26 cellular contexts compared by ENCODE assay signal in genomic region chr2:19409001-19409400, GRCh38. TPM values are rescaled to one million over a fixed set of nuclear protein-coding genes. Genes with fewer than 3 reads are reported as not detected.
DNase-seq lines count a peak whose midpoint lies in the region; ATAC-seq and TF ChIP-seq lines count a peak whose summit lies in the region.
"Had no signal": no experiment of that assay in that cellular context is flagged by ENCODE, and none has a peak within 500 bp of the region (broad histone marks: within the 10 kb centered on the region; RNA-seq: fewer than 3 reads in every experiment).

No MANE protein-coding gene starts in this region.

- dilution Hi-C loops in IMR-90 (cut with HindIII; ENCODE audit: low sequenced_read_pairs, unreplicated experiment), result no loop called here

- H3K23ac ChIP-seq in IMR-90 (ENCODE audit: low read depth, low read length), result no peak overlapping the region
- no peak overlapping the region for H3K23ac ChIP-seq in mesenchymal stem cell (ENCODE audit: low read length in 2 of 2)

- H3K4me3 ChIP-seq in BJ (ENCODE audit: low read depth, low read length), result no peak overlapping the region
- no peak overlapping the region for H3K4me3 ChIP-seq in IMR-90 (ENCODE audit: insufficient read depth, low read depth, low read length)
- no peak overlapping the region for H3K4me3 ChIP-seq in epithelial cell of esophagus (ENCODE audit: low read length)
- no peak overlapping the region for H3K4me3 ChIP-seq in mesenchymal stem cell (ENCODE audit: insufficient read depth in 1 of 2, low read depth in 1 of 2, low read length in 2 of 2)
- H3K4me3 ChIP-seq in OCI-LY7 (ENCODE audit: low read depth, low read length, poor library complexity, severe bottlenecking), result no peak overlapping the region
- H3K4me3 ChIP-seq: transverse colon had no signal

- no peak overlapping the region for H2BK20ac ChIP-seq in IMR-90 (ENCODE audit: low read depth, low read length)

- H3K4me2 ChIP-seq in IMR-90 (ENCODE audit: low read depth, low read length) (no peak overlapping the region), mesenchymal stem cell (ENCODE audit: low read length, poor library complexity, severe bottlenecking) (no peak overlapping the region), OCI-LY7 (ENCODE audit: low read length) (no peak overlapping the region)

- H2BK120ac ChIP-seq in IMR-90 (ENCODE audit: low read depth, low read length), result no peak overlapping the region
- no peak overlapping the region for H2BK120ac ChIP-seq in mesenchymal stem cell (ENCODE audit: low read depth, low read length)

- CTCF ChIA-PET in BJ (lab: Yijun Ruan, JAX), result no interaction called here
- CTCF ChIA-PET in IMR-90 (lab: Yijun Ruan, JAX), result no interaction called here
- CTCF ChIA-PET in OCI-LY7 (lab: Charles Lee; ENCODE audit: unreplicated experiment), result interaction anchor here (0.5 kb wide), 1 partner anchor 130 kb away, joined by 3 read pairs; no protein-coding TSS in a partner anchor

- no peaks in the 10 kb centered on the region for H3K9me3 ChIP-seq in IMR-90 (ENCODE audit: control insufficient read depth, insufficient read depth, low read length)
- H3K9me3 ChIP-seq in mesenchymal stem cell (ENCODE audit: control insufficient read depth, low read length), result peaks cover 12% of the 10 kb centered on the region
- H3K9me3 ChIP-seq in OCI-LY7 (ENCODE audit: low read length), result no peaks in the 10 kb centered on the region
- H3K9me3 ChIP-seq: transverse colon had no signal

- peak; percentile 14 for DNase-seq in BJ (ENCODE audit: low read depth)
- DNase-seq in IMR-90, result no peak
- DNase-seq in epithelial cell of esophagus (ENCODE audit: low read depth), result peak; percentile 34
- peak; percentile 6 for DNase-seq in mesenchymal stem cell
- DNase-seq in OCI-LY7 (ENCODE audit: low spot score), result no peak
- DNase-seq in GM03348 (ENCODE audit: low spot score), result no peak
- DNase-seq: activated B cell treated with CpG ODN at 0.5 μM for 24 hours; activated CD4-positive, alpha-beta T cell treated with anti-CD3 and anti-CD28 coated beads, Interleukin-2, amount 50 U/mL, for 1 hour; activated CD8-positive, alpha-beta memory T cell treated with anti-CD3 and anti-CD28 coated beads, Interleukin-2, amount 10 ng/mL, durations not matched to agents 7 days and 5 days; activated naive CD4-positive, alpha-beta T cell treated with anti-CD3 and anti-CD28 coated beads for 36 hours; amniotic stem cell; Calu3; DND-41; effector CD8-positive, alpha-beta T cell; erythroblast; H7; midbrain; naive thymus-derived CD8-positive, alpha-beta T cell; NCI-H524 treated with DMSO at 0.1 percent for 48 hours; occipital lobe; SHP77; stimulated activated CD4-positive, alpha-beta T cell treated with anti-CD3 and anti-CD28 coated beads, Interleukin-2, amount 100 ng/mL, for 24 hours; transverse colon had no signal

- H2AFZ ChIP-seq in IMR-90 (replicated peaks; ENCODE audit: low read length, poor library complexity) (no peak overlapping the region), mesenchymal stem cell (ENCODE audit: low read depth, low read length) (no peak overlapping the region), OCI-LY7 (ENCODE audit: low read length) (no peak overlapping the region)

- H3K18ac ChIP-seq in IMR-90 (ENCODE audit: low read depth, low read length) (no peak overlapping the region), mesenchymal stem cell (ENCODE audit: low read depth in 1 of 2, low read length in 2 of 2) (no peak overlapping the region)

- H3K27me3 ChIP-seq in BJ (ENCODE audit: control insufficient read depth, insufficient read depth, low read length) (peaks cover 3% of the 10 kb centered on the region; the same call in 1 of the 2 replicates), IMR-90 (ENCODE audit: control insufficient read depth, insufficient read depth, low read length) (peaks cover 2% of the 10 kb centered on the region; the same call in 1 of the 2 replicates), mesenchymal stem cell (ENCODE audit: control insufficient read depth in 1 of 2, insufficient read depth in 1 of 2, low read length in 2 of 2) (no peaks in the 10 kb centered on the region)
- H3K27me3 ChIP-seq: transverse colon had no signal

- H2BK5ac ChIP-seq in IMR-90 (ENCODE audit: low read depth, low read length, poor library complexity, severe bottlenecking), result no peak overlapping the region
- H2BK5ac ChIP-seq in mesenchymal stem cell (ENCODE audit: low read depth, low read length, poor library complexity, severe bottlenecking), result no peak overlapping the region

- H4K20me1 ChIP-seq in IMR-90 (ENCODE audit: insufficient read depth, low read length) (no peaks in the 10 kb centered on the region), OCI-LY7 (ENCODE audit: insufficient read depth, low read length) (no peaks in the 10 kb centered on the region)

- no peak overlapping the region for H2AK9ac ChIP-seq in IMR-90 (replicated peaks; ENCODE audit: low read depth, low read length, poor library complexity)

- TF ChIP-seq RAD21 in IMR-90 (IDR thresholded peaks at IDR 0.05; ENCODE audit: low read length), result no peak

- WGBS in IMR-90 (ENCODE audit: extremely low coverage in 2 of 2, insufficient read length in 1 of 2), 2 experiments, result no CpG with 5 or more reads among the region's 1 CpG
- 100% methylated on average over 1 of the region's 1 CpG for WGBS in mesenchymal stem cell

- no peaks in the 10 kb centered on the region for H3K79me1 ChIP-seq in IMR-90 (ENCODE audit: low read depth in 1 of 2, low read length in 2 of 2)
- H3K79me1 ChIP-seq in mesenchymal stem cell (replicated peaks; ENCODE audit: low read length, poor library complexity, severe bottlenecking), result no peaks in the 10 kb centered on the region

- H3K4ac ChIP-seq in IMR-90 (ENCODE audit: low read depth, low read length) (no peak overlapping the region), mesenchymal stem cell (ENCODE audit: low read depth in 1 of 2, low read length in 2 of 2) (no peak overlapping the region)

- H3K9me1 ChIP-seq in IMR-90 (ENCODE audit: insufficient read depth, low read length), result no peaks in the 10 kb centered on the region

- H4K5ac ChIP-seq in IMR-90 (ENCODE audit: low read depth, low read length), result no peak overlapping the region

- intact Hi-C loops in IMR-90 (cut with micrococcal nuclease), result loop anchor here (5.0 kb wide), 1 partner anchor 73 kb away; no protein-coding TSS in a partner anchor
- intact Hi-C loops in OCI-LY7 (cut with micrococcal nuclease; ENCODE audit: unreplicated experiment), result no loop called here

- no peak for TF ChIP-seq CTCF in BJ (IDR thresholded peaks at IDR 0.05; ENCODE audit: insufficient read depth, low read depth, low read length)
- TF ChIP-seq CTCF in IMR-90 (conservative IDR thresholded peaks at IDR 0.05; ENCODE audit: low read depth, low read length), result no peak
- TF ChIP-seq CTCF in epithelial cell of esophagus (IDR thresholded peaks at IDR 0.05; ENCODE audit: insufficient read depth, low read depth, low read length, missing control alignments), result no peak
- TF ChIP-seq CTCF in OCI-LY7 (conservative IDR thresholded peaks at IDR 0.05; ENCODE audit: low read length), result no peak

- no peaks in the 10 kb centered on the region for H3K4me1 ChIP-seq in IMR-90 (ENCODE audit: control insufficient read depth, insufficient read depth, low read length)
- H3K4me1 ChIP-seq in mesenchymal stem cell (ENCODE audit: control insufficient read depth, insufficient read depth, low read depth, low read length), result no peaks in the 10 kb centered on the region
- H3K4me1 ChIP-seq in OCI-LY7 (ENCODE audit: insufficient read depth, low read length, poor library complexity, severe bottlenecking), result no peaks in the 10 kb centered on the region
- H3K4me1 ChIP-seq: transverse colon had no signal

- no peak overlapping the region for H2AK5ac ChIP-seq in IMR-90 (ENCODE audit: low read depth, low read length)
- H2AK5ac ChIP-seq in mesenchymal stem cell (ENCODE audit: low read length, severe bottlenecking), result no peak overlapping the region

- no peak overlapping the region for H3K9ac ChIP-seq in IMR-90 (ENCODE audit: low read depth, low read length)
- no peak overlapping the region for H3K9ac ChIP-seq in mesenchymal stem cell (ENCODE audit: low read length)

- ATAC-seq in IMR-90 (ENCODE audit: low read depth), result 0 out of 2 replicates have a peak, but pooled peaks have one; percentile 17
- ATAC-seq in GM21423 (IDR thresholded peaks at IDR 0.05; ENCODE audit: unreplicated experiment), result no peak
- ATAC-seq: activated CD8-positive, alpha-beta memory T cell treated with anti-CD3 and anti-CD28 coated beads, Interleukin-2, amount 10 ng/mL, durations not matched to agents 7 days and 5 days; naive thymus-derived CD8-positive, alpha-beta T cell; PC-3 had no signal

- H3K9me2 ChIP-seq in OCI-LY7 (ENCODE audit: insufficient read depth, low read length), result no peaks in the 10 kb centered on the region

- POLR2A ChIA-PET in BJ (lab: Charles Lee) (interaction anchor here (0.8 kb wide), 1 partner anchor 12 kb away, joined by 3 read pairs; no protein-coding TSS in a partner anchor), IMR-90 (lab: Charles Lee; ENCODE audit: unreplicated experiment) (no interaction called here), OCI-LY7 (lab: Charles Lee) (no interaction called here)

- H3K14ac ChIP-seq in IMR-90 (replicated peaks; ENCODE audit: low read depth, low read length) (no peak overlapping the region), mesenchymal stem cell (ENCODE audit: low read length in 2 of 2) (no peak overlapping the region)

- TF ChIP-seq POLR2A in IMR-90 (IDR thresholded peaks at IDR 0.05; ENCODE audit: low read depth, low read length), result no peak

- H2BK12ac ChIP-seq in mesenchymal stem cell (ENCODE audit: low read length in 2 of 2), result no peak overlapping the region

- H4K91ac ChIP-seq in IMR-90 (ENCODE audit: insufficient read depth, low read depth, low read length), result no peak overlapping the region
- H4K91ac ChIP-seq in mesenchymal stem cell (ENCODE audit: low read length), result no peak overlapping the region

- no peak overlapping the region for H3K56ac ChIP-seq in IMR-90 (ENCODE audit: extremely low read depth, insufficient read depth, low read length)

- no peak overlapping the region for H4K8ac ChIP-seq in IMR-90 (ENCODE audit: low read depth in 2 of 2, low read length in 2 of 2)
- H4K8ac ChIP-seq in mesenchymal stem cell (ENCODE audit: low read length), result no peak overlapping the region

- H3K27ac ChIP-seq in IMR-90 (ENCODE audit: insufficient read depth, low read length) (no peak overlapping the region), mesenchymal stem cell (ENCODE audit: low read length, poor library complexity, severe bottlenecking) (no peak overlapping the region), OCI-LY7 (ENCODE audit: low read depth, low read length, poor library complexity, severe bottlenecking) (no peak overlapping the region)
- H3K27ac ChIP-seq: transverse colon had no signal

- BruUV-seq in IMR-90 (replicated peaks; lab: Mats Ljungman, UMichigan), result no TSS peak
- BruUV-seq in OCI-LY7 (replicated peaks; lab: Mats Ljungman, UMichigan), result no TSS peak

- in situ Hi-C loops in IMR-90 (cut with MboI; ENCODE audit: low sequenced_read_pairs), result no loop called here

- H3K36me3 ChIP-seq in BJ (ENCODE audit: control insufficient read depth, insufficient read depth, low read length) (no peaks in the 10 kb centered on the region), IMR-90 (ENCODE audit: control insufficient read depth, insufficient read depth, low read length) (no peaks in the 10 kb centered on the region), mesenchymal stem cell (ENCODE audit: control insufficient read depth in 1 of 2, insufficient read depth in 2 of 2, low read depth in 1 of 2, low read length in 2 of 2) (no peaks in the 10 kb centered on the region), OCI-LY7 (ENCODE audit: insufficient read depth, low read length) (no peaks in the 10 kb centered on the region)
- H3K36me3 ChIP-seq: transverse colon had no signal

- no peaks in the 10 kb centered on the region for H3K79me2 ChIP-seq in OCI-LY7 (ENCODE audit: insufficient read depth, low read depth, low read length)

- no peak overlapping the region for H2BK15ac ChIP-seq in IMR-90 (ENCODE audit: low read depth, low read length)
- no peak overlapping the region for H2BK15ac ChIP-seq in mesenchymal stem cell (ENCODE audit: low read depth, poor library complexity, severe bottlenecking)

RNA-seq across cellular contexts. Expression of gene OSR1, which starts 50.6 kb away (rescaled TPM):
- polyA plus RNA-seq in BJ (2011; rRNA removed) (4.3 and 6.7 TPM in 2 replicates), IMR-90 (2012; rRNA removed) (48.0 and 51.9 TPM in 2 replicates)
- polyA minus RNA-seq in BJ (2011; rRNA and poly(A)+ RNA removed), result 2.6 TPM in 2 replicates
- total RNA-seq in IMR-90 (2012; rRNA removed) (12.4 and 14.7 TPM in 2 replicates), OCI-LY7 (2022) (not detected in 2 replicates)
- 31.5 and 51.7 TPM in 2 replicates for polyA plus RNA-seq in IMR-90 (2012; cell fraction: cytosol; rRNA removed)
- polyA plus RNA-seq in IMR-90 (2012; cell fraction: nucleus; rRNA removed; ENCODE audit: low replicate concordance), result 67.0 and 99.5 TPM in 2 replicates
- polyA plus RNA-seq in mesenchymal stem cell (2013, experiment 1 of 2), result 2.6 TPM
- 2.7 TPM for polyA plus RNA-seq in mesenchymal stem cell (2013, experiment 2 of 2)
- total RNA-seq in OCI-LY7 (2014; rRNA removed; shearing (Covaris generic)), result not detected in 2 replicates
- total RNA-seq: activated B cell treated with CpG ODN at 0.5 μM for 24 hours; activated CD8-positive, alpha-beta memory T cell treated with anti-CD3 and anti-CD28 coated beads, Interleukin-2, amount 10 ng/mL, durations not matched to agents 7 days and 5 days; activated naive CD4-positive, alpha-beta T cell treated with anti-CD3 and anti-CD28 coated beads for 36 hours; H7; naive thymus-derived CD8-positive, alpha-beta T cell had no signal
- polyA plus RNA-seq: CD14-positive monocyte; naive thymus-derived CD8-positive, alpha-beta T cell had no signal

Comparison
In these comparisons a context has a peak if more than half of its experiments do, and no peak if none do; other contexts are left out.
1. DNase-seq: peak in BJ (single experiment), epithelial cell of esophagus (single experiment) and mesenchymal stem cell (single experiment); none in IMR-90 (single experiment), OCI-LY7 (single experiment) and GM03348 (single experiment).
2. RNA of gene OSR1, which starts 50.6 kb away (total RNA-seq): 12.4 to 14.7 TPM in IMR-90; not detected in OCI-LY7; every median in the first group is over 10 times any median in the second.